Comparison of ENCODE assay signal across 27 cellular contexts in the genomic region with DNA sequence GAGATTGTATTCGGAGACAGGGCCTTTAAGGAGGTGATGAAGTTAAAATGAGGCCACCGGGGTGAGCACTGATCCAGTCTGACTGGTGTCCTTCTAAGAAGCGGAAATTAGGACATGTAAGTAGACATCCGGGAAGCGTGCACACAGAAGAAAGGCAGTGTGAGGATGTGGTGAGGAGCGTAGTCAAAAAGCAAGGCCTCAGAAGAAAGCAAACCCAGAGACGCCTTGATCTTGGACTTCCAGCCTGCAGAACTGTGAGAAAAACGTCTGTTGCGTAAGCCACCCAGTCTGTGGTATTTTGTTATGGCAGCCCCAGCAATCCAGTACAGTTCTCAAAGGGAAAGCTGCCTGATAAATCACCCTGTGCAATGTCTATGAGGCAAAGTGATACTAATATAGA.
DNase-seq lines count a peak whose midpoint lies in the region; ATAC-seq and TF ChIP-seq lines count a peak whose summit lies in the region.
"Had no signal": no experiment of that assay in that cellular context is flagged by ENCODE, and none has a peak within 500 bp of the region (broad histone marks: within the 10 kb centered on the region; RNA-seq: fewer than 3 reads in every experiment).

No MANE protein-coding gene starts in this region.

- peaks cover 5% of the 10 kb centered on the region for H3K27me3 Mint-ChIP-seq in activated naive CD4-positive, alpha-beta T cell treated with anti-CD3 and anti-CD28 coated beads for 36 hours (ENCODE audit: low read depth)
- peaks cover 0 to 2% (median 0%) of the 10 kb centered on the region in 5 donors for H3K27me3 Mint-ChIP-seq in naive thymus-derived CD8-positive, alpha-beta T cell
- H3K27me3 Mint-ChIP-seq: activated naive CD4-positive, alpha-beta T cell treated with anti-CD3 and anti-CD28 coated beads, Interleukin-2, amount 50 U/mL, for 24 hours; dendritic cell treated with granulocyte-macrophage colony-stimulating factor and Interleukin-4, amounts not matched to agents 40 ng/mL and 50 ng/mL, for 4 days had no signal

- H3K27ac Mint-ChIP-seq in activated naive CD4-positive, alpha-beta T cell treated with anti-CD3 and anti-CD28 coated beads, Interleukin-2, amount 50 U/mL, for 72 hours, result no peak overlapping the region
- no peak overlapping the region for H3K27ac Mint-ChIP-seq in activated naive CD4-positive, alpha-beta T cell treated with anti-CD3 and anti-CD28 coated beads for 36 hours
- H3K27ac Mint-ChIP-seq in naive thymus-derived CD8-positive, alpha-beta T cell, result peak overlapping the region in 2 of 10 donors; percentile 25 to 83
- H3K27ac Mint-ChIP-seq: activated naive CD4-positive, alpha-beta T cell treated with anti-CD3 and anti-CD28 coated beads, Interleukin-2, amount 50 U/mL, for 24 hours; activated T-cell treated with anti-CD3 and anti-CD28 coated beads, Interleukin-2, amount 50 U/mL, for 72 hours; dendritic cell treated with granulocyte-macrophage colony-stimulating factor and Interleukin-4, amounts not matched to agents 40 ng/mL and 50 ng/mL, for 4 days had no signal

- no peak overlapping the region for H3K4me3 ChIP-seq in cardiac fibroblast (replicated peaks in 1 of 2; ENCODE audit: low read depth in 2 of 2, low read length in 2 of 2)
- H3K4me3 ChIP-seq: BLaER1, cardiac muscle cell, gastrocnemius medialis, K562, lung, SK-N-MC, spleen, vagina had no signal

- DNase-seq in activated naive CD4-positive, alpha-beta T cell treated with anti-CD3 and anti-CD28 coated beads, Interleukin-2, amount 50 U/mL, for 72 hours (ENCODE audit: low spot score in 2 of 2), result no peak
- no peak for DNase-seq in activated naive CD4-positive, alpha-beta T cell treated with anti-CD3 and anti-CD28 coated beads for 36 hours
- DNase-seq in OCI-M1 (lab: John Stamatoyannopoulos, UW) (peak; percentile 3), cardiac fibroblast (ENCODE audit: low read depth in 2 of 2) (peak; percentile 45 to 57), DMS79 (lab: John Stamatoyannopoulos, UW) (no peak), HUDEP-2 (lab: John Stamatoyannopoulos, UW; ENCODE audit: unreplicated experiment in 76 of 76) (no peak), NCI-H524 (lab: John Stamatoyannopoulos, UW) (no peak)
- peak in 2 of 10 donors; percentile 40 to 62 for DNase-seq in naive thymus-derived CD8-positive, alpha-beta T cell
- DNase-seq: activated CD4-positive, CD25-positive, alpha-beta regulatory T cell; activated T-cell treated with anti-CD3 and anti-CD28 coated beads, Interleukin-2, amount 50 U/mL, for 72 hours; gastrocnemius medialis; NCI-H1092; NCI-H2029 treated with DMSO at 0.1 percent for 48 hours; NCI-H446 treated with DMSO at 0.1 percent for 48 hours; nucleus accumbens; spleen; stimulated activated CD8-positive, alpha-beta memory T cell treated with anti-CD3 and anti-CD28 coated beads, Interleukin-4, amount 100 ng/mL, for 48 hours; substantia nigra; T1000 had no signal

- no peaks in the 10 kb centered on the region for H3K9me3 Mint-ChIP-seq in activated naive CD4-positive, alpha-beta T cell treated with anti-CD3 and anti-CD28 coated beads, Interleukin-2, amount 50 U/mL, for 72 hours
- H3K9me3 Mint-ChIP-seq in activated naive CD4-positive, alpha-beta T cell treated with anti-CD3 and anti-CD28 coated beads for 36 hours, result no peaks in the 10 kb centered on the region
- H3K9me3 Mint-ChIP-seq in naive thymus-derived CD8-positive, alpha-beta T cell, result peaks cover 0 to 3% (median 0%) of the 10 kb centered on the region in 9 donors
- H3K9me3 Mint-ChIP-seq: activated naive CD4-positive, alpha-beta T cell treated with anti-CD3 and anti-CD28 coated beads, Interleukin-2, amount 50 U/mL, for 24 hours; activated T-cell treated with anti-CD3 and anti-CD28 coated beads, Interleukin-2, amount 50 U/mL, for 72 hours; dendritic cell treated with granulocyte-macrophage colony-stimulating factor and Interleukin-4, amounts not matched to agents 40 ng/mL and 50 ng/mL, for 4 days had no signal

- intact Hi-C loops in activated naive CD4-positive, alpha-beta T cell treated with anti-CD3 and anti-CD28 coated beads for 36 hours (cut with micrococcal nuclease), result no loop called here

- POLR2A ChIA-PET in naive thymus-derived CD8-positive, alpha-beta T cell (lab: Charles Lee), result no interaction called here

- no peak for TF ChIP-seq CTCF in cardiac fibroblast (IDR thresholded peaks at IDR 0.05; ENCODE audit: low read depth, low read length)

- no peaks in the 10 kb centered on the region for H3K4me1 Mint-ChIP-seq in activated naive CD4-positive, alpha-beta T cell treated with anti-CD3 and anti-CD28 coated beads for 36 hours (ENCODE audit: low read depth)
- H3K4me1 Mint-ChIP-seq in naive thymus-derived CD8-positive, alpha-beta T cell, result peaks cover 0 to 3% (median 0%) of the 10 kb centered on the region in 4 donors
- H3K4me1 Mint-ChIP-seq: activated naive CD4-positive, alpha-beta T cell treated with anti-CD3 and anti-CD28 coated beads, Interleukin-2, amount 50 U/mL, for 24 hours had no signal

- no peak overlapping the region for H3K4me3 Mint-ChIP-seq in activated naive CD4-positive, alpha-beta T cell treated with anti-CD3 and anti-CD28 coated beads for 36 hours
- H3K4me3 Mint-ChIP-seq in naive thymus-derived CD8-positive, alpha-beta T cell, result no peak overlapping the region
- H3K4me3 Mint-ChIP-seq: activated naive CD4-positive, alpha-beta T cell treated with anti-CD3 and anti-CD28 coated beads, Interleukin-2, amount 50 U/mL, for 24 hours; activated T-cell treated with anti-CD3 and anti-CD28 coated beads, Interleukin-2, amount 50 U/mL, for 72 hours; dendritic cell treated with granulocyte-macrophage colony-stimulating factor and Interleukin-4, amounts not matched to agents 40 ng/mL and 50 ng/mL, for 4 days had no signal

- ATAC-seq in activated naive CD4-positive, alpha-beta T cell treated with anti-CD3 and anti-CD28 coated beads, Interleukin-2, amount 50 U/mL, for 72 hours, result peak; percentile 34 to 68
- ATAC-seq in naive thymus-derived CD8-positive, alpha-beta T cell, result peak; percentile 32 to 83
- ATAC-seq: activated T-cell treated with anti-CD3 and anti-CD28 coated beads, Interleukin-2, amount 50 U/mL, for 72 hours; gastrocnemius medialis; K562 had no signal

- no peaks in the 10 kb centered on the region for H3K36me3 Mint-ChIP-seq in activated naive CD4-positive, alpha-beta T cell treated with anti-CD3 and anti-CD28 coated beads, Interleukin-2, amount 50 U/mL, for 72 hours
- no peaks in the 10 kb centered on the region for H3K36me3 Mint-ChIP-seq in activated naive CD4-positive, alpha-beta T cell treated with anti-CD3 and anti-CD28 coated beads for 36 hours (ENCODE audit: low read depth)
- H3K36me3 Mint-ChIP-seq in naive thymus-derived CD8-positive, alpha-beta T cell, result no peaks in the 10 kb centered on the region
- H3K36me3 Mint-ChIP-seq: activated naive CD4-positive, alpha-beta T cell treated with anti-CD3 and anti-CD28 coated beads, Interleukin-2, amount 50 U/mL, for 24 hours had no signal

- CTCF ChIA-PET in activated naive CD4-positive, alpha-beta T cell treated with anti-CD3 and anti-CD28 coated beads for 36 hours (lab: Charles Lee), result interaction anchor here (1.1 kb wide), 1 partner anchor 615 kb away, joined by 3 read pairs; no protein-coding TSS in a partner anchor

Comparison
In these comparisons a context has a peak if more than half of its experiments do, and no peak if none do; other contexts are left out.
1. DNase-seq: peak in OCI-M1 (single experiment) and cardiac fibroblast (2 of 2); none in activated naive CD4-positive, alpha-beta T cell treated with anti-CD3 and anti-CD28 coated beads, Interleukin-2, amount 50 U/mL, for 72 hours (0 of 2), activated naive CD4-positive, alpha-beta T cell treated with anti-CD3 and anti-CD28 coated beads for 36 hours (single experiment), DMS79 (single experiment), HUDEP-2 (0 of 76) and NCI-H524 (0 of 2).